Comparison of ENCODE assay signal across 1 cellular context in genomic region chr22:50684986-50685385, GRCh38.
TF ChIP-seq lines count a peak whose summit lies in the region.

No MANE protein-coding gene starts in this region.

TF ChIP-seq in GM12891, 5 proteins besides CTCF, POLR2A, EP300 and RAD21:
- no peak for TF ChIP-seq TAF1 (IDR thresholded peaks at IDR 0.05; ENCODE audit: low read depth, low read length)
- no peak for TF ChIP-seq SPI1 (IDR thresholded peaks at IDR 0.05; ENCODE audit: low read depth, low read length)
- TF ChIP-seq PAX5 (IDR thresholded peaks at IDR 0.05; ENCODE audit: insufficient read depth, low read length, severe bottlenecking): no peak
- TF ChIP-seq POLR2AphosphoS5 (IDR thresholded peaks at IDR 0.05; ENCODE audit: low read depth, low read length): no peak
- no peak for TF ChIP-seq POU2F2 (IDR thresholded peaks at IDR 0.05; ENCODE audit: low read depth, low read length)
